11 cellular contexts compared by ENCODE assay signal in genomic region chr9:22683393-22684075, GRCh38.
DNase-seq lines count a peak whose midpoint lies in the region; ATAC-seq and TF ChIP-seq lines count a peak whose summit lies in the region.
"Had no signal": no experiment of that assay in that cellular context is flagged by ENCODE, and none has a peak within 500 bp of the region (broad histone marks: within the 10 kb centered on the region; RNA-seq: fewer than 3 reads in every experiment).

No MANE protein-coding gene starts in this region.

- H3K4me1 ChIP-seq in gastroesophageal sphincter (peaks cover 0 to 18% (median 0%) of the 10 kb centered on the region in 3 donors), esophagus squamous epithelium (peaks cover 0 to 7% (median 0%) of the 10 kb centered on the region in 3 donors)
- H3K4me1 ChIP-seq: neural progenitor cell had no signal

- no peaks in the 10 kb centered on the region for H3K27me3 ChIP-seq in gastroesophageal sphincter
- H3K27me3 ChIP-seq in esophagus squamous epithelium: no peaks in the 10 kb centered on the region
- H3K27me3 ChIP-seq: neural progenitor cell had no signal

- H3K9me3 ChIP-seq in gastroesophageal sphincter (no peaks in the 10 kb centered on the region), esophagus squamous epithelium (no peaks in the 10 kb centered on the region)

- WGBS in gastroesophageal sphincter (ENCODE audit: low coverage in 1 of 2), 2 donors: 11 to 24% methylated on average over 5 of the region's 5 CpGs
- WGBS in esophagus squamous epithelium, 2 donors: 26 to 32% methylated on average over 5 of the region's 5 CpGs

- no peak for TF ChIP-seq EP300 in gastroesophageal sphincter (IDR thresholded peaks at IDR 0.05)

- peak overlapping the region in 2 of 4 donors; percentile 27 to 32 for H3K27ac ChIP-seq in gastroesophageal sphincter
- H3K27ac ChIP-seq in esophagus squamous epithelium: peak overlapping the region in 2 of 4 donors; percentile 54 to 58
- H3K27ac ChIP-seq: neural progenitor cell had no signal

- no peak for TF ChIP-seq CTCF in AG10803 (conservative IDR thresholded peaks at IDR 0.05; ENCODE audit: low read length)
- TF ChIP-seq CTCF in HFF-Myc (IDR thresholded peaks at IDR 0.05; ENCODE audit: low read depth, low read length, missing control alignments): no peak
- TF ChIP-seq CTCF in gastroesophageal sphincter (IDR thresholded peaks at IDR 0.05): no peak
- no peak for TF ChIP-seq CTCF in esophagus squamous epithelium (IDR thresholded peaks at IDR 0.05)

- no peak for TF ChIP-seq POLR2A in gastroesophageal sphincter (IDR thresholded peaks at IDR 0.05)
- no peak for TF ChIP-seq POLR2A in esophagus squamous epithelium (IDR thresholded peaks at IDR 0.05)

- no peaks in the 10 kb centered on the region for H3K36me3 ChIP-seq in gastroesophageal sphincter
- no peaks in the 10 kb centered on the region for H3K36me3 ChIP-seq in esophagus squamous epithelium
- H3K36me3 ChIP-seq: neural progenitor cell had no signal

- peak; percentile 69 for DNase-seq in AG10803 (ENCODE audit: low read depth)
- DNase-seq in HFF-Myc (ENCODE audit: extremely low read depth, low read depth): peak; percentile 56
- peak; percentile 71 for DNase-seq in RKO (ENCODE audit: low spot score)
- DNase-seq in stimulated activated CD4-positive, alpha-beta T cell treated with anti-CD3 and anti-CD28 coated beads, Interleukin-4, amount 100 ng/mL, for 4 hours: no peak
- no peak for DNase-seq in germinal center (ENCODE audit: low spot score)
- DNase-seq in esophagus squamous epithelium (lab: John Stamatoyannopoulos, UW): no peak
- DNase-seq: activated CD4-positive, CD25-positive, alpha-beta regulatory T cell; aorta had no signal

- intact Hi-C loops in esophagus squamous epithelium (cut with DNase I): no loop called here

- H3K4me3 ChIP-seq in AG10803 (ENCODE audit: low read length): no peak overlapping the region
- H3K4me3 ChIP-seq in HFF-Myc (replicated peaks; ENCODE audit: low read depth, low read length): no peak overlapping the region
- H3K4me3 ChIP-seq in gastroesophageal sphincter: no peak overlapping the region
- no peak overlapping the region for H3K4me3 ChIP-seq in esophagus squamous epithelium
- H3K4me3 ChIP-seq: neural progenitor cell had no signal

- peak; percentile 42 for ATAC-seq in gastroesophageal sphincter
- ATAC-seq in HG03097 (IDR thresholded peaks at IDR 0.05; ENCODE audit: low FRiP score, unreplicated experiment): no peak

Comparison
In these comparisons a context has a peak if more than half of its experiments do, and no peak if none do; other contexts are left out.
1. DNase-seq: peak in AG10803 (single experiment), HFF-Myc (single experiment) and RKO (single experiment); none in stimulated activated CD4-positive, alpha-beta T cell treated with anti-CD3 and anti-CD28 coated beads, Interleukin-4, amount 100 ng/mL, for 4 hours (0 of 2), germinal center (single experiment) and esophagus squamous epithelium (single experiment).